Comparison of ENCODE assay signal across 12 cellular contexts in genomic region chr1:8023995-8024313, GRCh38. TPM values are rescaled to one million over a fixed set of nuclear protein-coding genes. Genes with fewer than 3 reads are reported as not detected.
DNase-seq lines count a peak whose midpoint lies in the region; ATAC-seq and TF ChIP-seq lines count a peak whose summit lies in the region.
"Had no signal": no experiment of that assay in that cellular context is flagged by ENCODE, and none has a peak within 500 bp of the region (broad histone marks: within the 10 kb centered on the region; RNA-seq: fewer than 3 reads in every experiment).

No MANE protein-coding gene starts in this region.

- H2BK120ac ChIP-seq in mesenchymal stem cell (ENCODE audit: low read depth, low read length), result no peak overlapping the region

- H3K4me3 ChIP-seq in HUES48 (ENCODE audit: low read depth, low read length), result peak overlapping the region; percentile 96
- peak overlapping the region; percentile 97 for H3K4me3 ChIP-seq in coronary artery
- H3K4me3 ChIP-seq in mesenchymal stem cell (ENCODE audit: insufficient read depth in 1 of 2, low read depth in 1 of 2, low read length in 2 of 2), result peak overlapping the region in 1 of 2 experiments; percentile 92

- H3K36me3 ChIP-seq in HUES48 (ENCODE audit: control insufficient read depth, insufficient read depth, low read length), result no peaks in the 10 kb centered on the region
- H3K36me3 ChIP-seq in mesenchymal stem cell (ENCODE audit: control insufficient read depth in 1 of 2, insufficient read depth in 2 of 2, low read depth in 1 of 2, low read length in 2 of 2), result no peaks in the 10 kb centered on the region
- H3K36me3 ChIP-seq: heart left ventricle had no signal

- peaks cover 12% of the 10 kb centered on the region for H3K36me3 Mint-ChIP-seq in effector memory CD8-positive, alpha-beta T cell (ENCODE audit: insufficient read depth)
- H3K36me3 Mint-ChIP-seq in activated CD8-positive, alpha-beta T cell treated with anti-CD3 and anti-CD28 coated beads for 36 hours (ENCODE audit: low read depth), result no peaks in the 10 kb centered on the region

- in situ Hi-C loops in ACHN (cut with HindIII; ENCODE audit: low pct_ligation_motif_present, low pct_unique_long_range_greater_than_20kb, low sequenced_read_pairs), result no loop called here

- H4K8ac ChIP-seq in mesenchymal stem cell (ENCODE audit: low read length), result no peak overlapping the region

- H3K23ac ChIP-seq in mesenchymal stem cell (ENCODE audit: low read length in 2 of 2), result no peak overlapping the region

- CTCF ChIA-PET in activated CD8-positive, alpha-beta T cell treated with anti-CD3 and anti-CD28 coated beads for 36 hours (lab: Charles Lee), result interaction anchor here (2.3 to 3.0 kb wide), 2 partner anchors 9 to 291 kb away, joined by 11 to 20 read pairs; no protein-coding TSS in a partner anchor

- H2AK5ac ChIP-seq in mesenchymal stem cell (ENCODE audit: low read length, severe bottlenecking), result no peak overlapping the region

- H2BK5ac ChIP-seq in mesenchymal stem cell (ENCODE audit: low read depth, low read length, poor library complexity, severe bottlenecking), result no peak overlapping the region

- no peak for ATAC-seq in effector memory CD8-positive, alpha-beta T cell (replicated peaks)
- no peak for ATAC-seq in activated CD8-positive, alpha-beta T cell treated with anti-CD3 and anti-CD28 coated beads for 36 hours
- ATAC-seq: heart left ventricle had no signal

- no peak overlapping the region for H3K27ac Mint-ChIP-seq in effector memory CD8-positive, alpha-beta T cell
- H3K27ac Mint-ChIP-seq in activated CD8-positive, alpha-beta T cell treated with anti-CD3 and anti-CD28 coated beads for 36 hours, result no peak overlapping the region

- POLR2A ChIA-PET in activated CD8-positive, alpha-beta T cell treated with anti-CD3 and anti-CD28 coated beads for 36 hours (lab: Charles Lee), result interaction anchor here (0.5 kb wide), 1 partner anchor 852 kb away, joined by 3 read pairs; no protein-coding TSS in a partner anchor

- H3K9me3 ChIP-seq in HUES48 (ENCODE audit: control insufficient read depth, insufficient read depth, low read length) (no peaks in the 10 kb centered on the region), mesenchymal stem cell (ENCODE audit: control insufficient read depth, low read length) (no peaks in the 10 kb centered on the region)
- H3K9me3 ChIP-seq: heart left ventricle had no signal

- intact Hi-C loops in activated CD8-positive, alpha-beta T cell treated with anti-CD3 and anti-CD28 coated beads for 36 hours (cut with micrococcal nuclease), result no loop called here

- no peak overlapping the region for H2BK12ac ChIP-seq in mesenchymal stem cell (ENCODE audit: low read length in 2 of 2)

- H3K4me1 ChIP-seq in HUES48 (ENCODE audit: control insufficient read depth, insufficient read depth, low read length), result peaks cover 80% of the 10 kb centered on the region
- H3K4me1 ChIP-seq in mesenchymal stem cell (ENCODE audit: control insufficient read depth, insufficient read depth, low read depth, low read length), result peaks cover 18% of the 10 kb centered on the region

- no peak overlapping the region for H3K27ac ChIP-seq in HUES48 (ENCODE audit: low read depth, low read length)
- peak overlapping the region in 1 of 2 donors; percentile 20 for H3K27ac ChIP-seq in coronary artery
- no peak overlapping the region for H3K27ac ChIP-seq in mesenchymal stem cell (ENCODE audit: low read length, poor library complexity, severe bottlenecking)
- H3K27ac ChIP-seq in substantia nigra (ENCODE audit: low read depth, low read length, poor library complexity, severe bottlenecking), result peak overlapping the region; percentile 7

- H3K4me2 ChIP-seq in mesenchymal stem cell (ENCODE audit: low read length, poor library complexity, severe bottlenecking), result peak overlapping the region; percentile 8

- no peak overlapping the region for H3K9ac ChIP-seq in HUES48 (ENCODE audit: low read depth, low read length)
- H3K9ac ChIP-seq in mesenchymal stem cell (ENCODE audit: low read length), result peak overlapping the region; percentile 97

- H3K4me1 Mint-ChIP-seq in effector memory CD8-positive, alpha-beta T cell (ENCODE audit: low read depth in 2 of 2), result peaks cover 13% of the 10 kb centered on the region in 2 donors
- H3K4me1 Mint-ChIP-seq in activated CD8-positive, alpha-beta T cell treated with anti-CD3 and anti-CD28 coated beads for 36 hours (ENCODE audit: low read depth), result peaks cover 12% of the 10 kb centered on the region

- no peak overlapping the region for H4K91ac ChIP-seq in mesenchymal stem cell (ENCODE audit: low read length)

- peaks cover 6% of the 10 kb centered on the region for H3K27me3 ChIP-seq in HUES48 (ENCODE audit: control insufficient read depth, insufficient read depth, low read length)
- no peaks in the 10 kb centered on the region for H3K27me3 ChIP-seq in mesenchymal stem cell (ENCODE audit: control insufficient read depth in 1 of 2, insufficient read depth in 1 of 2, low read length in 2 of 2)

- no peak overlapping the region for H3K4me3 Mint-ChIP-seq in effector memory CD8-positive, alpha-beta T cell
- H3K4me3 Mint-ChIP-seq in activated CD8-positive, alpha-beta T cell treated with anti-CD3 and anti-CD28 coated beads for 36 hours, result no peak overlapping the region

- no CpG with 5 or more reads among the region's 1 CpG for WGBS in mesenchymal stem cell

- DNase-seq in coronary artery (ENCODE audit: low spot score), result no peak
- DNase-seq in mesenchymal stem cell, result peak; percentile 21
- DNase-seq in substantia nigra (lab: John Stamatoyannopoulos, UW), result no peak
- no peak for DNase-seq in ACHN
- DNase-seq in effector memory CD8-positive, alpha-beta T cell, result no peak
- DNase-seq in activated CD8-positive, alpha-beta T cell treated with anti-CD3 and anti-CD28 coated beads for 36 hours, result no peak
- DNase-seq in NCI-H1436 (lab: John Stamatoyannopoulos, UW), result no peak
- DNase-seq: anterior cingulate cortex, DMS 273 treated with DMSO at 0.1 percent for 48 hours, heart left ventricle, NCI-H526 had no signal

- TF ChIP-seq CTCF in coronary artery (IDR thresholded peaks at IDR 0.05), result no peak
- no peak for TF ChIP-seq CTCF in activated CD8-positive, alpha-beta T cell treated with anti-CD3 and anti-CD28 coated beads for 36 hours (IDR thresholded peaks at IDR 0.05)

- H3K14ac ChIP-seq in mesenchymal stem cell (ENCODE audit: low read length in 2 of 2), result no peak overlapping the region

- no peaks in the 10 kb centered on the region for H3K9me3 Mint-ChIP-seq in effector memory CD8-positive, alpha-beta T cell
- no peaks in the 10 kb centered on the region for H3K9me3 Mint-ChIP-seq in activated CD8-positive, alpha-beta T cell treated with anti-CD3 and anti-CD28 coated beads for 36 hours

- H3K27me3 Mint-ChIP-seq in effector memory CD8-positive, alpha-beta T cell, result peaks cover 6 to 21% of the 10 kb centered on the region in 2 donors
- peaks cover 30% of the 10 kb centered on the region for H3K27me3 Mint-ChIP-seq in activated CD8-positive, alpha-beta T cell treated with anti-CD3 and anti-CD28 coated beads for 36 hours

- H3K79me1 ChIP-seq in mesenchymal stem cell (replicated peaks; ENCODE audit: low read length, poor library complexity, severe bottlenecking), result no peaks in the 10 kb centered on the region

- H3K18ac ChIP-seq in mesenchymal stem cell (ENCODE audit: low read depth in 1 of 2, low read length in 2 of 2), result no peak overlapping the region

- H3K4ac ChIP-seq in mesenchymal stem cell (ENCODE audit: low read depth in 1 of 2, low read length in 2 of 2), result no peak overlapping the region

- H2AFZ ChIP-seq in mesenchymal stem cell (ENCODE audit: low read depth, low read length), result no peak overlapping the region

- H2BK15ac ChIP-seq in mesenchymal stem cell (ENCODE audit: low read depth, poor library complexity, severe bottlenecking), result no peak overlapping the region

RNA-seq across cellular contexts. Expression of gene ERRFI1, which starts 2.2 kb away (rescaled TPM):
- 109 TPM for polyA plus RNA-seq in mesenchymal stem cell (2013, experiment 1 of 2)
- polyA plus RNA-seq in mesenchymal stem cell (2013, experiment 2 of 2), result 106 TPM
- total RNA-seq in activated CD8-positive, alpha-beta T cell treated with anti-CD3 and anti-CD28 coated beads for 36 hours, result 1 to 10 TPM; 1.6 to 2.2 TPM
